In the genomic region with DNA sequence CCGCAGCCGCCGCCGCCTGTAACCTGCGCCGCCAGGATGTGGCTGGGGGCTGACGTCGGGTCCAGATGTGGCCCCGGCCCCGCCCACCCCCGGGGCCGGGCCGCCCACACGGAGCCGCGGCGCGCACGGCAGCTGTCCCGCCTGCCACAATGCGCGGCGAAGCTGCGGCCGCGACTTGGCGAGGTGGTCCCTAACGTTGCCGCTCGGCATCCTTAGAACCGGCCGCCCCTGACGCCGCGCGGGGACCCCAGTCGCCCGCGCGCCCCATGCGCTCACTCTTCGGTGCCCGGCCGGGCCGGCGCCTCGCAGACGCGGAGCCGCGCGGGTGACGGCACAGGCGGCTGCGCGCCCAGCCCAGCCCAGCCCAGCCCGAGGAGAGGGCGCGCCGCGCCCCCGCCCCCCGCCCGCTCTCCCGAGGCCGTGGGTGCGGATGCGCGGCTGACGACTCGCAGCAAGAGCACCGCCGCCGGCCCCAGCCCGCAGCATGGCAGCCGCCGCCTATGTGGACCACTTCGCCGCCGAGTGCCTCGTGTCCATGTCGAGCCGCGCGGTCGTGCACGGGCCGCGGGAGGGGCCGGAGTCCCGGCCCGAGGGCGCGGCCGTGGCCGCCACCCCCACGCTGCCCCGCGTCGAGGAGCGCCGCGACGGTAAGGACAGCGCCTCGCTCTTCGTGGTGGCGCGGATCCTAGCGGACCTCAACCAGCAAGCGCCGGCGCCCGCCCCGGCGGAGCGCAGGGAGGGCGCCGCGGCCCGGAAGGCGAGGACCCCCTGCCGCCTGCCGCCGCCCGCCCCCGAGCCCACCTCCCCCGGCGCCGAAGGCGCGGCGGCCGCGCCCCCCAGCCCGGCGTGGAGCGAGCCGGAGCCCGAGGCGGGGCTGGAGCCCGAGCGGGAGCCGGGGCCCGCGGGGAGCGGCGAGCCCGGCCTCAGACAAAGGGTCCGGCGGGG, we compare ENCODE assay signal across 8 cellular contexts. TPM values are rescaled to one million over a fixed set of nuclear protein-coding genes. Genes with fewer than 3 reads are reported as not detected.
DNase-seq lines count a peak whose midpoint lies in the region; ATAC-seq and TF ChIP-seq lines count a peak whose summit lies in the region.

TSS of gene KLF13 (plus strand) at position 107 of the 945 bp plus-strand sequence. CDS start at position 485, 378 bp downstream.

- peak within 1 kb of the TSS; percentile 93 to 99 (median 98) for H3K4me2 ChIP-seq in BLaER1 treated with 17β-estradiol and CSF1 and Interleukin-3, amounts not matched to agents 10 nM and 100 nM

- peak within 1 kb of the TSS; percentile 91 to 99 (median 96) for H3K9ac ChIP-seq in BLaER1 treated with 17β-estradiol and CSF1 and Interleukin-3, amounts not matched to agents 10 nM and 100 nM

- H3K9me3 Mint-ChIP-seq in WTC11: no peaks in the 10 kb centered on the region

- H3K36me3 Mint-ChIP-seq in WTC11: no peaks in the 10 kb centered on the region

- peak within 1 kb of the TSS; percentile 78 for H3K4me3 Mint-ChIP-seq in WTC11

- H3K27me3 Mint-ChIP-seq in WTC11 (ENCODE audit: low read depth): peaks cover 17% of the 10 kb centered on the region

- POLR2A ChIA-PET in WTC11 (lab: Charles Lee): interaction anchor here (0.8 to 1.6 kb wide), 7 partner anchors 15 to 126 kb away, joined by 3 to 7 read pairs (median 3); no protein-coding TSS in a partner anchor

- H3K4me1 ChIP-seq in BLaER1 treated with 17β-estradiol and CSF1 and Interleukin-3, amounts not matched to agents 10 nM and 100 nM: peaks cover 48 to 67% (median 63%) of the 10 kb centered on the region in 10 experiments
- peaks cover 17 to 20% of the 10 kb centered on the region in 2 donors for H3K4me1 ChIP-seq in lung (ENCODE audit: control insufficient read depth in 2 of 2, insufficient read depth in 2 of 2, low read length in 2 of 2)

- 0% methylated on average over 78 to 151 of the region's 151 CpGs for WGBS in lung, 2 donors

- peaks cover 0 to 26% (median 22%) of the 10 kb centered on the region in 11 experiments; a peak in 17 of 22 replicates for H3K36me3 ChIP-seq in BLaER1 treated with 17β-estradiol and CSF1 and Interleukin-3, amounts not matched to agents 10 nM and 100 nM
- H3K36me3 ChIP-seq in lung (ENCODE audit: control insufficient read depth in 2 of 2, insufficient read depth in 2 of 2, low read length in 2 of 2): no peaks in the 10 kb centered on the region

- peak; percentile 43 for ATAC-seq in GM19438 (IDR thresholded peaks at IDR 0.05; ENCODE audit: low read depth, unreplicated experiment)
- ATAC-seq in HG03520 (IDR thresholded peaks at IDR 0.05; ENCODE audit: unreplicated experiment): peak; percentile 46
- peak; percentile 5 for ATAC-seq in WTC11
- ATAC-seq in lung (ENCODE audit: insufficient read depth, low FRiP score): peak; percentile 12

- TF ChIP-seq CTCF in WTC11 (IDR thresholded peaks at IDR 0.05) (no peak), lung (IDR thresholded peaks at IDR 0.05; ENCODE audit: control extremely low read depth, extremely low read depth) (no peak)

- CTCF ChIA-PET in WTC11 (lab: Charles Lee): interaction anchor here (0.7 to 1.8 kb wide), 12 partner anchors 18 to 162 kb away, joined by 3 to 11 read pairs (median 4); no protein-coding TSS in a partner anchor

- H4K20me1 ChIP-seq in BLaER1 treated with 17β-estradiol and CSF1 and Interleukin-3, amounts not matched to agents 10 nM and 100 nM: peaks cover 39 to 46% (median 44%) of the 10 kb centered on the region in 11 experiments

- peak within 1 kb of the TSS; percentile 89 to 100 (median 96) for H3K27ac ChIP-seq in BLaER1 treated with 17β-estradiol and CSF1 and Interleukin-3, amounts not matched to agents 10 nM and 100 nM
- peak within 1 kb of the TSS; percentile 100 for H3K27ac ChIP-seq in lung (ENCODE audit: low read depth in 1 of 2, low read length in 1 of 2)

- no peak within 1 kb of the TSS for H3K27ac Mint-ChIP-seq in WTC11

- peaks cover 43% of the 10 kb centered on the region for H3K4me1 Mint-ChIP-seq in WTC11

- no peaks in the 10 kb centered on the region for H3K27me3 ChIP-seq in BLaER1 treated with 17β-estradiol and CSF1 and Interleukin-3, amounts not matched to agents 10 nM and 100 nM
- H3K27me3 ChIP-seq in lung (ENCODE audit: control insufficient read depth, insufficient read depth): no peaks in the 10 kb centered on the region

- H3K9me3 ChIP-seq in BLaER1 treated with 17β-estradiol and CSF1 and Interleukin-3, amounts not matched to agents 10 nM and 100 nM (replicated peaks in 1 of 11): no peaks in the 10 kb centered on the region
- H3K9me3 ChIP-seq in lung (ENCODE audit: control insufficient read depth in 2 of 2, insufficient read depth in 1 of 2, low read length in 1 of 2): peaks cover 0 to 2% of the 10 kb centered on the region in 2 donors

- peak within 1 kb of the TSS; percentile 88 to 97 (median 94) for H3K4me3 ChIP-seq in BLaER1 treated with 17β-estradiol and CSF1 and Interleukin-3, amounts not matched to agents 10 nM and 100 nM
- H3K4me3 ChIP-seq in lung: peak within 1 kb of the TSS; percentile 88

- no peak for DNase-seq in WTC11 (ENCODE audit: low spot score)
- peak; percentile 72 for DNase-seq in dermis blood vessel endothelial cell
- DNase-seq in lung (ENCODE audit: low spot score): peak; percentile 65
- DNase-seq in stimulated activated CD8-positive, alpha-beta memory T cell treated with anti-CD3 and anti-CD28 coated beads, Interleukin-12 subunit alpha, Interleukin-12 subunit beta, amount 100 ng/mL, for 24 hours (ENCODE audit: extremely low read depth): peak; percentile 42
- no peak for DNase-seq in cerebellar cortex (ENCODE audit: low spot score)

TF ChIP-seq in WTC11, 78 proteins besides CTCF, POLR2A, EP300 and RAD21 (continues in another document):
- no peak for TF ChIP-seq ZBTB21 (CRISPR knock-in tag; IDR thresholded peaks at IDR 0.05; ENCODE audit: borderline replicate concordance)
- TF ChIP-seq, protein P1, sequence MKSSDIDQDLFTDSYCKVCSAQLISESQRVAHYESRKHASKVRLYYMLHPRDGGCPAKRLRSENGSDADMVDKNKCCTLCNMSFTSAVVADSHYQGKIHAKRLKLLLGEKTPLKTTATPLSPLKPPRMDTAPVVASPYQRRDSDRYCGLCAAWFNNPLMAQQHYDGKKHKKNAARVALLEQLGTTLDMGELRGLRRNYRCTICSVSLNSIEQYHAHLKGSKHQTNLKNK (CRISPR knock-in tag; IDR thresholded peaks at IDR 0.05): no peak
- TF ChIP-seq GABPB1 (CRISPR knock-in tag; IDR thresholded peaks at IDR 0.05): 0 out of 2 replicates have a peak, but pooled peaks have one; percentile 14
- TF ChIP-seq RORB (CRISPR knock-in tag; IDR thresholded peaks at IDR 0.05): no peak
- TF ChIP-seq SMAD4 (CRISPR knock-in tag; IDR thresholded peaks at IDR 0.05): no peak
- TF ChIP-seq HMGA2 (CRISPR knock-in tag; IDR thresholded peaks at IDR 0.05): no peak
- TF ChIP-seq, protein P2, sequence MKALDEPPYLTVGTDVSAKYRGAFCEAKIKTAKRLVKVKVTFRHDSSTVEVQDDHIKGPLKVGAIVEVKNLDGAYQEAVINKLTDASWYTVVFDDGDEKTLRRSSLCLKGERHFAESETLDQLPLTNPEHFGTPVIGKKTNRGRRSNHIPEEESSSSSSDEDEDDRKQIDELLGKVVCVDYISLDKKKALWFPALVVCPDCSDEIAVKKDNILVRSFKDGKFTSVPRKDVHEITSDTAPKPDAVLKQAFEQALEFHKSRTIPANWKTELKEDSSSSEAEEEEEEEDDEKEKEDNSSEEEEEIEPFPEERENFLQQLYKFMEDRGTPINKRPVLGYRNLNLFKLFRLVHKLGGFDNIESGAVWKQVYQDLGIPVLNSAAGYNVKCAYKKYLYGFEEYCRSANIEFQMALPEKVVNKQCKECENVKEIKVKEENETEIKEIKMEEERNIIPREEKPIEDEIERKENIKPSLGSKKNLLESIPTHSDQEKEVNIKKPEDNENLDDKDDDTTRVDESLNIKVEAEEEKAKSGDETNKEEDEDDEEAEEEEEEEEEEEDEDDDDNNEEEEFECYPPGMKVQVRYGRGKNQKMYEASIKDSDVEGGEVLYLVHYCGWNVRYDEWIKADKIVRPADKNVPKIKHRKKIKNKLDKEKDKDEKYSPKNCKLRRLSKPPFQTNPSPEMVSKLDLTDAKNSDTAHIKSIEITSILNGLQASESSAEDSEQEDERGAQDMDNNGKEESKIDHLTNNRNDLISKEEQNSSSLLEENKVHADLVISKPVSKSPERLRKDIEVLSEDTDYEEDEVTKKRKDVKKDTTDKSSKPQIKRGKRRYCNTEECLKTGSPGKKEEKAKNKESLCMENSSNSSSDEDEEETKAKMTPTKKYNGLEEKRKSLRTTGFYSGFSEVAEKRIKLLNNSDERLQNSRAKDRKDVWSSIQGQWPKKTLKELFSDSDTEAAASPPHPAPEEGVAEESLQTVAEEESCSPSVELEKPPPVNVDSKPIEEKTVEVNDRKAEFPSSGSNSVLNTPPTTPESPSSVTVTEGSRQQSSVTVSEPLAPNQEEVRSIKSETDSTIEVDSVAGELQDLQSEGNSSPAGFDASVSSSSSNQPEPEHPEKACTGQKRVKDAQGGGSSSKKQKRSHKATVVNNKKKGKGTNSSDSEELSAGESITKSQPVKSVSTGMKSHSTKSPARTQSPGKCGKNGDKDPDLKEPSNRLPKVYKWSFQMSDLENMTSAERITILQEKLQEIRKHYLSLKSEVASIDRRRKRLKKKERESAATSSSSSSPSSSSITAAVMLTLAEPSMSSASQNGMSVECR (CRISPR knock-in tag; IDR thresholded peaks at IDR 0.05; ENCODE audit: borderline replicate concordance): no peak
- TF ChIP-seq SP1 (CRISPR knock-in tag; conservative IDR thresholded peaks at IDR 0.05): no peak; the same call in 1 of the 2 replicates

RNA-seq across cellular contexts. Expression of gene KLF13, which starts in this region (rescaled TPM):
- 36.9 to 38.1 TPM (median 37.2 TPM) in 3 replicates for total RNA-seq in WTC11 (2021)
- 35.2 and 41.8 TPM in 2 replicates for total RNA-seq in dermis blood vessel endothelial cell
- total RNA-seq in lung: 100 to 1,000 TPM in 1 of 2 donors, 10 to 100 TPM in 1; 38.3 to 157 TPM
- 10 to 100 TPM; 47.1 to 63.2 TPM for polyA plus RNA-seq in lung

Comparison
In these comparisons a context has a peak if more than half of its experiments do, and no peak if none do; other contexts are left out.
1. DNase-seq: peak in dermis blood vessel endothelial cell (single experiment), lung (single experiment) and stimulated activated CD8-positive, alpha-beta memory T cell treated with anti-CD3 and anti-CD28 coated beads, Interleukin-12 subunit alpha, Interleukin-12 subunit beta, amount 100 ng/mL, for 24 hours (single experiment); none in WTC11 (single experiment) and cerebellar cortex (single experiment).
2. Peak in every context shown above with its lines, with median percentiles within 50 percentile points of each other: ATAC-seq.